Comparison of ENCODE assay signal across 38 cellular contexts in the genomic region with DNA sequence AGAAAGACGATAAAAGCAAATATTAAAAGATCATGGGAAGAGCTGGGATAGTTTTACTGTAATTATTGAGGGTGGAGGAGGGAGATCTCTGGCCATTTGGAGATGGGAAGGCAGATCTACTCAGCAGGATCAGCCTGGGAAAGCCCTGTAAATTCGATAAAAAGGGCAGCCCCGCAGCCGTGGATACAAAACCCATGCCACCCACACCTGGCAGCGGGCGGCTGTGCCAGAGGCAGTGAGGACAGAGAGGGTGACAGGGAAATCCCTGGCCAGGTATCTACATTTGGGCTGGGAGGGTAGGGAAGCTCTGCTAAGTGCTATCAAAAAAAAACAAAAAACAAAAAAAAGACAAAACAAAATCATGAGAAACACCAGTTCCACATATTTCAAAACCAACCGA.
"Had no signal": no experiment of that assay in that cellular context is flagged by ENCODE, and none has a peak within 500 bp of the region (broad histone marks: within the 10 kb centered on the region; RNA-seq: fewer than 3 reads in every experiment).

No MANE protein-coding gene starts in this region.

- FAIRE-seq: astrocyte, TTC549 had no signal

- H3K27ac Mint-ChIP-seq: activated B cell treated with CpG ODN at 0.5 μM for 24 hours; activated CD4-positive, alpha-beta memory T cell treated with anti-CD3 and anti-CD28 coated beads for 36 hours; activated CD4-positive, alpha-beta T cell treated with anti-CD3 and anti-CD28 coated beads, Interleukin-2, amount 10 ng/mL, durations not matched to agents 24 days and 14 days; activated CD8-positive, alpha-beta T cell treated with anti-CD3 and anti-CD28 coated beads for 36 hours; activated naive CD4-positive, alpha-beta T cell treated with anti-CD3 and anti-CD28 coated beads for 36 hours; activated naive CD4-positive, alpha-beta T cell treated with anti-CD3 and anti-CD28 coated beads, Interleukin-2, amount 50 U/mL, for 72 hours; activated naive CD8-positive, alpha-beta T cell treated with anti-CD3 and anti-CD28 coated beads for 36 hours; activated T-cell treated with anti-CD3 and anti-CD28 coated beads, Interleukin-2, amount 50 U/mL, for 72 hours; activated T-helper 1 cell treated with anti-CD3 and anti-CD28 coated beads, Interleukin-12 subunit alpha, Interleukin-12 subunit beta, Interleukin-2, Interleukin-4 antibody, amounts not matched to agents 30 ng/mL and 10 ng/mL and 1 ng/mL, durations not matched to agents 14 hours and 24 hours and 36 hours; activated T-helper 17 cell treated with anti-CD3 and anti-CD28 coated beads, Interleukin-2, amount 50 U/mL, for 72 hours; T-helper 1 cell treated with Interleukin-12 subunit alpha and Interleukin-12 subunit beta and Interleukin-4 antibody, amounts not matched to agents 30 μg/mL and 1 μg/mL, for 36 hours; T-helper 2 cell treated with Interferon-gamma antibody and Interleukin-4, amounts not matched to agents 5 μg/mL and 100 μg/mL, for 36 hours had no signal

- H3K9me3 ChIP-seq: adrenal gland, body of pancreas, breast epithelium had no signal

- H3K36me3 Mint-ChIP-seq: activated CD4-positive, alpha-beta memory T cell treated with anti-CD3 and anti-CD28 coated beads for 36 hours; activated naive CD4-positive, alpha-beta T cell treated with anti-CD3 and anti-CD28 coated beads, Interleukin-2, amount 50 U/mL, for 72 hours; activated naive CD8-positive, alpha-beta T cell treated with anti-CD3 and anti-CD28 coated beads for 36 hours had no signal

- DNase-seq: activated B cell treated with CpG ODN at 0.5 μM for 24 hours; activated CD4-positive, alpha-beta memory T cell treated with anti-CD3 and anti-CD28 coated beads for 36 hours; activated CD4-positive, alpha-beta T cell treated with anti-CD3 and anti-CD28 coated beads for 4 hours; activated CD4-positive, alpha-beta T cell treated with anti-CD3 and anti-CD28 coated beads, Interleukin-2, amount 10 ng/mL, durations not matched to agents 24 days and 14 days; activated CD4-positive, alpha-beta T cell treated with anti-CD3 and anti-CD28 coated beads, Interleukin-2, amount 50 U/mL, for 1 hour; activated CD4-positive, alpha-beta T cell treated with anti-CD3 and anti-CD28 coated beads, Interleukin-2, amount 50 U/mL, for 4 hours; activated CD4-positive, CD25-positive, alpha-beta regulatory T cell treated with anti-CD3 and anti-CD28 coated beads, Interleukin-2, amount 50 U/mL, for 72 hours; activated CD8-positive, alpha-beta memory T cell treated with anti-CD3 and anti-CD28 coated beads, Interleukin-2, amount 50 U/mL, for 4 hours; activated CD8-positive, alpha-beta T cell treated with anti-CD3 and anti-CD28 coated beads for 36 hours; activated effector memory CD4-positive, alpha-beta T cell treated with anti-CD3 and anti-CD28 coated beads, Interleukin-2, amount 50 U/mL, for 16 hours; activated gamma-delta T cell treated with Interleukin-2 at 50 U/mL for 16 hours; activated naive CD4-positive, alpha-beta T cell; activated naive CD4-positive, alpha-beta T cell treated with anti-CD3 and anti-CD28 coated beads for 36 hours; activated naive CD4-positive, alpha-beta T cell treated with anti-CD3 and anti-CD28 coated beads, Interleukin-2, amount 50 U/mL, for 16 hours; activated naive CD8-positive, alpha-beta T cell treated with anti-CD3 and anti-CD28 coated beads for 36 hours; activated T-cell treated with anti-CD3 and anti-CD28 coated beads for 4 hours; activated T-cell treated with anti-CD3 and anti-CD28 coated beads, Interleukin-2, amount 50 U/mL, for 1 hour; activated T-cell treated with anti-CD3 and anti-CD28 coated beads, Interleukin-2, amount 50 U/mL, for 4 hours; activated T-cell treated with anti-CD3 and anti-CD28 coated beads, Interleukin-2, amount 50 U/mL, for 72 hours; amniotic stem cell; aorta; body of pancreas; brain microvascular endothelial cell; central memory CD4-positive, alpha-beta T cell; SW 1271; T-helper 1 cell; T-helper 2 cell; T-helper 9 cell had no signal

- H3K4me1 ChIP-seq: adrenal gland, body of pancreas, breast epithelium had no signal

- H3K9me3 Mint-ChIP-seq: activated B cell treated with CpG ODN at 0.5 μM for 24 hours; activated CD4-positive, alpha-beta T cell treated with anti-CD3 and anti-CD28 coated beads, Interleukin-2, amount 10 ng/mL, durations not matched to agents 24 days and 14 days; activated CD8-positive, alpha-beta T cell treated with anti-CD3 and anti-CD28 coated beads for 36 hours; activated naive CD4-positive, alpha-beta T cell treated with anti-CD3 and anti-CD28 coated beads for 36 hours; activated naive CD4-positive, alpha-beta T cell treated with anti-CD3 and anti-CD28 coated beads, Interleukin-2, amount 50 U/mL, for 72 hours; activated naive CD8-positive, alpha-beta T cell treated with anti-CD3 and anti-CD28 coated beads for 36 hours; activated T-cell treated with anti-CD3 and anti-CD28 coated beads, Interleukin-2, amount 50 U/mL, for 4 hours; activated T-helper 1 cell treated with anti-CD3 and anti-CD28 coated beads, Interleukin-12 subunit alpha, Interleukin-12 subunit beta, Interleukin-2, Interleukin-4 antibody, amounts not matched to agents 30 ng/mL and 10 ng/mL and 1 ng/mL, durations not matched to agents 14 hours and 24 hours and 36 hours; activated T-helper 17 cell treated with anti-CD3 and anti-CD28 coated beads, Interleukin-2, amount 50 U/mL, for 72 hours had no signal

- H3K36me3 ChIP-seq: adrenal gland, brain microvascular endothelial cell, breast epithelium had no signal

- H3K27me3 ChIP-seq: adrenal gland, body of pancreas, brain microvascular endothelial cell, breast epithelium had no signal

- H3K4me3 Mint-ChIP-seq: activated B cell treated with CpG ODN at 0.5 μM for 24 hours; activated CD4-positive, alpha-beta memory T cell treated with anti-CD3 and anti-CD28 coated beads for 36 hours; activated CD4-positive, alpha-beta T cell treated with anti-CD3 and anti-CD28 coated beads, Interleukin-2, amount 10 ng/mL, durations not matched to agents 24 days and 14 days; activated CD8-positive, alpha-beta T cell treated with anti-CD3 and anti-CD28 coated beads for 36 hours; activated naive CD4-positive, alpha-beta T cell treated with anti-CD3 and anti-CD28 coated beads for 36 hours; activated naive CD8-positive, alpha-beta T cell treated with anti-CD3 and anti-CD28 coated beads for 36 hours; activated T-cell treated with anti-CD3 and anti-CD28 coated beads, Interleukin-2, amount 50 U/mL, for 4 hours; activated T-cell treated with anti-CD3 and anti-CD28 coated beads, Interleukin-2, amount 50 U/mL, for 72 hours; activated T-helper 1 cell treated with anti-CD3 and anti-CD28 coated beads, Interleukin-12 subunit alpha, Interleukin-12 subunit beta, Interleukin-2, Interleukin-4 antibody, amounts not matched to agents 30 ng/mL and 10 ng/mL and 1 ng/mL, durations not matched to agents 14 hours and 24 hours and 36 hours; activated T-helper 17 cell treated with anti-CD3 and anti-CD28 coated beads, Interleukin-2, amount 50 U/mL, for 72 hours; T-helper 1 cell treated with Interleukin-12 subunit alpha and Interleukin-12 subunit beta and Interleukin-4 antibody, amounts not matched to agents 30 μg/mL and 1 μg/mL, for 36 hours; T-helper 2 cell treated with Interferon-gamma antibody and Interleukin-4, amounts not matched to agents 5 μg/mL and 100 μg/mL, for 36 hours had no signal

- H3K27ac ChIP-seq: adrenal gland, body of pancreas, brain microvascular endothelial cell, breast epithelium, VCaP had no signal

- H3K4me1 Mint-ChIP-seq: activated B cell treated with CpG ODN at 0.5 μM for 24 hours; activated CD4-positive, alpha-beta T cell treated with anti-CD3 and anti-CD28 coated beads, Interleukin-2, amount 10 ng/mL, durations not matched to agents 24 days and 14 days; activated naive CD8-positive, alpha-beta T cell treated with anti-CD3 and anti-CD28 coated beads for 36 hours; activated T-helper 17 cell treated with anti-CD3 and anti-CD28 coated beads, Interleukin-2, amount 50 U/mL, for 72 hours had no signal

- H3K27me3 Mint-ChIP-seq: activated B cell treated with CpG ODN at 0.5 μM for 24 hours; activated CD4-positive, alpha-beta memory T cell treated with anti-CD3 and anti-CD28 coated beads for 36 hours; activated CD4-positive, alpha-beta T cell treated with anti-CD3 and anti-CD28 coated beads, Interleukin-2, amount 10 ng/mL, durations not matched to agents 24 days and 14 days; activated CD8-positive, alpha-beta T cell treated with anti-CD3 and anti-CD28 coated beads for 36 hours; activated naive CD8-positive, alpha-beta T cell treated with anti-CD3 and anti-CD28 coated beads for 36 hours; activated T-helper 17 cell treated with anti-CD3 and anti-CD28 coated beads, Interleukin-2, amount 50 U/mL, for 72 hours had no signal

- H3K4me3 ChIP-seq: adrenal gland, body of pancreas, breast epithelium had no signal
